ENCODE assay signal across 10 cellular contexts in the genomic region with DNA sequence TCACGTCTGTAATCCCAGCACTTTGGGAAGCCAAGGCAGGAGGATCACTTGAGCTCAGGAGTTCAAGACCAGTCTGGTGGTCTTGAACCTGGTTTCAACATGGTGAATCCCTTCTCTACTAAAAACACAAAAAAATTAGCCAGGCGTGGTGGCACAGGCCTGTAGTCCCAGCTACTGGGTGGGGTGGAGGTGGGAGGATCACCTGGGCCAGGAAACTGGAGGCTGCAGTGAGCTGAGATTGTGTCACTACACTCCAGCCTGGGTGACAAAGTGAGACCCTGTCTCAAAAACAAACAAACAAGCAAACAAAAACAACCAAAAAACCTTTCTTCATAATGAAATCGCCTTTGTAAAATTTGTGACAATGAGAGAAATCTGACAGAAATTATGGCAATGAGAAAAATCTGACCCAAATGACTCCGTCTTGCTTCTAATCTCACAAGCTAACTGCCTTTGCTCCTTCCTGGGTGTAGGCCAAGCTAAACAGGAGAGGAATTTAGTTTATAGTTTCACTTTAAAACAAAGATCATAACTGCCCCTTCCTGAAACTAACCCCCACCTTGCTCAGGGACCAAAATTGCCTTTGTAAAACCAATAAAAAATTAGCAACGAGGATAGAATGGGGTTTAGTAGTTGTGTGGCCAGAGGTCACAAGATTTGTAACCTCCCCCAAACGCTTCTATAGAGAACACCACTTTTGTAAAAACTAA.
DNase-seq lines count a peak whose midpoint lies in the region; ATAC-seq and TF ChIP-seq lines count a peak whose summit lies in the region.
"Had no signal": no experiment of that assay in that cellular context is flagged by ENCODE, and none has a peak within 500 bp of the region (broad histone marks: within the 10 kb centered on the region; RNA-seq: fewer than 3 reads in every experiment).

No MANE protein-coding gene starts in this region.

- H3K4me1 ChIP-seq in mesendoderm (ENCODE audit: control insufficient read depth, low read depth, low read length) (peaks cover 4% of the 10 kb centered on the region), testis (peaks cover 31% of the 10 kb centered on the region), tibial artery (peaks cover 0 to 40% (median 14%) of the 10 kb centered on the region in 4 donors)

- H3K4ac ChIP-seq in mesendoderm (ENCODE audit: low read depth, low read length): no peak overlapping the region

- H3K27ac ChIP-seq in mesendoderm (ENCODE audit: low read depth, low read length) (peak overlapping the region; percentile 9), testis (no peak overlapping the region), tibial artery (peak overlapping the region in 1 of 2 donors; percentile 31)

- peaks cover 7% of the 10 kb centered on the region for H3K36me3 Mint-ChIP-seq in Calu3 (ENCODE audit: insufficient read depth, unreplicated experiment)
- H3K36me3 Mint-ChIP-seq in activated T-helper 2 cell treated with anti-CD3 and anti-CD28 coated beads, Interferon-gamma antibody, Interleukin-2, Interleukin-4, amounts not matched to agents 10 μg/mL and 5 μg/mL and 100 μg/mL, durations not matched to agents 14 hours and 24 hours and 36 hours (ENCODE audit: low read depth): no peaks in the 10 kb centered on the region

- intact Hi-C loops in Calu3 (cut with micrococcal nuclease; ENCODE audit: unreplicated experiment): no loop called here
- intact Hi-C loops in activated T-helper 2 cell treated with anti-CD3 and anti-CD28 coated beads, Interferon-gamma antibody, Interleukin-2, Interleukin-4, amounts not matched to agents 10 μg/mL and 5 μg/mL and 100 μg/mL, durations not matched to agents 14 hours and 24 hours and 36 hours (cut with micrococcal nuclease): no loop called here
- intact Hi-C loops in testis (cut with DNase I; ENCODE audit: low total_unique reads): no loop called here
- intact Hi-C loops in tibial artery (cut with DNase I; ENCODE audit: low total_unique reads): no loop called here

- H3K4me3 Mint-ChIP-seq in Calu3 (ENCODE audit: low read depth, unreplicated experiment): peak overlapping the region; percentile 20
- H3K4me3 Mint-ChIP-seq in activated T-helper 2 cell treated with anti-CD3 and anti-CD28 coated beads, Interferon-gamma antibody, Interleukin-2, Interleukin-4, amounts not matched to agents 10 μg/mL and 5 μg/mL and 100 μg/mL, durations not matched to agents 14 hours and 24 hours and 36 hours (ENCODE audit: low read depth): no peak overlapping the region

- H3K9me3 Mint-ChIP-seq in Calu3 (ENCODE audit: low read depth, unreplicated experiment): no peaks in the 10 kb centered on the region
- no peaks in the 10 kb centered on the region for H3K9me3 Mint-ChIP-seq in activated T-helper 2 cell treated with anti-CD3 and anti-CD28 coated beads, Interferon-gamma antibody, Interleukin-2, Interleukin-4, amounts not matched to agents 10 μg/mL and 5 μg/mL and 100 μg/mL, durations not matched to agents 14 hours and 24 hours and 36 hours

- peak overlapping the region; percentile 31 for H3K27ac Mint-ChIP-seq in Calu3 (ENCODE audit: unreplicated experiment)
- peak overlapping the region; percentile 8 for H3K27ac Mint-ChIP-seq in activated T-helper 2 cell treated with anti-CD3 and anti-CD28 coated beads, Interferon-gamma antibody, Interleukin-2, Interleukin-4, amounts not matched to agents 10 μg/mL and 5 μg/mL and 100 μg/mL, durations not matched to agents 14 hours and 24 hours and 36 hours

- H3K9ac ChIP-seq in mesendoderm (ENCODE audit: low read length): no peak overlapping the region

- peak; percentile 3 for ATAC-seq in HG02884 (IDR thresholded peaks at IDR 0.05; ENCODE audit: unreplicated experiment)

- no CpG with 5 or more reads among the region's 6 CpGs for whole genome bisulfite sequencing in mesendoderm (ENCODE audit: extremely low coverage, insufficient coverage, low lambda C conversion rate)
- 63 to 77% methylated on average over 6 of the region's 6 CpGs for WGBS in testis, 2 donors

- H3K18ac ChIP-seq in mesendoderm (ENCODE audit: low read length): no peak overlapping the region

- H3K9me3 ChIP-seq in testis (no peaks in the 10 kb centered on the region), tibial artery (no peaks in the 10 kb centered on the region)

- H2BK5ac ChIP-seq in mesendoderm (ENCODE audit: low read length): no peak overlapping the region

- no peak overlapping the region for H3K4me2 ChIP-seq in mesendoderm (ENCODE audit: low read length)

- peak overlapping the region; percentile 50 for H3K56ac ChIP-seq in mesendoderm (ENCODE audit: low read length)

- TF ChIP-seq POLR2A in testis (IDR thresholded peaks at IDR 0.05): no peak

- no peaks in the 10 kb centered on the region for H3K79me1 ChIP-seq in mesendoderm (ENCODE audit: low read length)

- BruUV-seq in Calu3 (replicated peaks; lab: Mats Ljungman, UMichigan): no TSS peak

- H3K27me3 ChIP-seq in mesendoderm (ENCODE audit: insufficient read depth, low read length, poor library complexity) (no peaks in the 10 kb centered on the region), testis (no peaks in the 10 kb centered on the region), tibial artery (no peaks in the 10 kb centered on the region)

- peak; percentile 18 for DNase-seq in Calu3
- DNase-seq in activated T-helper 2 cell treated with anti-CD3 and anti-CD28 coated beads, Interferon-gamma antibody, Interleukin-2, Interleukin-4, amounts not matched to agents 10 μg/mL and 5 μg/mL and 100 μg/mL, durations not matched to agents 14 hours and 24 hours and 36 hours (ENCODE audit: low spot score): no peak
- DNase-seq in mesendoderm: no peak
- no peak for DNase-seq in C1 segment of cervical spinal cord (lab: John Stamatoyannopoulos, UW)
- DNase-seq in testis: no peak
- DNase-seq in AML-193 (lab: John Stamatoyannopoulos, UW): no peak
- no peak for DNase-seq in tibial artery
- DNase-seq: left cardiac atrium, MV-4-11 had no signal

- no peaks in the 10 kb centered on the region for H3K36me3 ChIP-seq in mesendoderm (ENCODE audit: control insufficient read depth, insufficient read depth, low read length)
- H3K36me3 ChIP-seq in testis (ENCODE audit: low read depth, missing control alignments): no peaks in the 10 kb centered on the region
- H3K36me3 ChIP-seq in tibial artery: no peaks in the 10 kb centered on the region

- H3K4me3 ChIP-seq in mesendoderm (ENCODE audit: low read length) (no peak overlapping the region), testis (no peak overlapping the region), tibial artery (no peak overlapping the region)

- H3K4me1 Mint-ChIP-seq in Calu3 (ENCODE audit: low read depth, unreplicated experiment): peaks cover 22% of the 10 kb centered on the region
- H3K4me1 Mint-ChIP-seq in activated T-helper 2 cell treated with anti-CD3 and anti-CD28 coated beads, Interferon-gamma antibody, Interleukin-2, Interleukin-4, amounts not matched to agents 10 μg/mL and 5 μg/mL and 100 μg/mL, durations not matched to agents 14 hours and 24 hours and 36 hours (ENCODE audit: low read depth): peaks cover 20% of the 10 kb centered on the region

- H3K23ac ChIP-seq in mesendoderm (ENCODE audit: low read length): no peak overlapping the region

- H2BK15ac ChIP-seq in mesendoderm (replicated peaks; ENCODE audit: low read depth): no peak overlapping the region

- no peak overlapping the region for H4K5ac ChIP-seq in mesendoderm (ENCODE audit: low read length)

- H3K27me3 Mint-ChIP-seq in Calu3 (ENCODE audit: unreplicated experiment): no peaks in the 10 kb centered on the region
- H3K27me3 Mint-ChIP-seq in activated T-helper 2 cell treated with anti-CD3 and anti-CD28 coated beads, Interferon-gamma antibody, Interleukin-2, Interleukin-4, amounts not matched to agents 10 μg/mL and 5 μg/mL and 100 μg/mL, durations not matched to agents 14 hours and 24 hours and 36 hours (ENCODE audit: low read depth): peaks cover 18% of the 10 kb centered on the region

- CTCF ChIA-PET in Calu3 (lab: Charles Lee): interaction anchor here (0.5 to 1.1 kb wide), 3 partner anchors 9 to 305 kb away, joined by 3 read pairs; a partner anchor contains a TSS

- no peak overlapping the region for H4K8ac ChIP-seq in mesendoderm (ENCODE audit: low read depth, low read length)

- H3K79me2 ChIP-seq in mesendoderm (ENCODE audit: control insufficient read depth, insufficient read depth, low read length): no peaks in the 10 kb centered on the region

- H2BK120ac ChIP-seq in mesendoderm (ENCODE audit: low read depth, low read length): no peak overlapping the region

- TF ChIP-seq CTCF in Calu3 (IDR thresholded peaks at IDR 0.05; ENCODE audit: unreplicated experiment) (no peak), testis (IDR thresholded peaks at IDR 0.05) (no peak), tibial artery (IDR thresholded peaks at IDR 0.05) (no peak)

- no peak overlapping the region for H2AK5ac ChIP-seq in mesendoderm (ENCODE audit: low read length)
